24 cellular contexts compared by ENCODE assay signal in genomic region chr1:202272446-202272845, GRCh38.
A peak's percentile ranks its signal among the peaks of the same experiment; 100 is the strongest.
DNase-seq lines count a peak whose midpoint lies in the region; ATAC-seq and TF ChIP-seq lines count a peak whose summit lies in the region.
"Had no signal": no experiment of that assay in that cellular context is flagged by ENCODE, and none has a peak within 500 bp of the region (broad histone marks: within the 10 kb centered on the region; RNA-seq: fewer than 3 reads in every experiment).

No MANE protein-coding gene starts in this region.

- H3K79me2 ChIP-seq in H9 (ENCODE audit: insufficient read depth, low read length) = no peaks in the 10 kb centered on the region

- no peak overlapping the region for H3K18ac ChIP-seq in H9 (ENCODE audit: insufficient read length, low read depth, low read length)

- TF ChIP-seq CTCF in H9 (conservative IDR thresholded peaks at IDR 0.05) (no peak), breast epithelium (IDR thresholded peaks at IDR 0.05) (no peak), mucosa of descending colon (IDR thresholded peaks at IDR 0.05) (no peak)

- no peaks in the 10 kb centered on the region for H3K4me1 ChIP-seq in H9 (ENCODE audit: insufficient read depth, low read length)
- H3K4me1 ChIP-seq in breast epithelium = no peaks in the 10 kb centered on the region
- no peaks in the 10 kb centered on the region for H3K4me1 ChIP-seq in mucosa of descending colon (ENCODE audit: low read depth)
- H3K4me1 ChIP-seq: A549, SJSA1 had no signal

- H3K56ac ChIP-seq in H9 (ENCODE audit: insufficient read length, low read depth, low read length) = no peak overlapping the region

- H4K5ac ChIP-seq in H9 (ENCODE audit: insufficient read length, low read depth, low read length) = no peak overlapping the region

- no peaks in the 10 kb centered on the region for H3K9me3 Mint-ChIP-seq in H9
- H3K9me3 Mint-ChIP-seq: CD4-positive, alpha-beta T cell had no signal

- peaks cover 2 to 3% of the 10 kb centered on the region in 2 experiments; a peak in 2 of 4 replicates for H3K4me1 Mint-ChIP-seq in H9

- no peak overlapping the region for H3K4me3 Mint-ChIP-seq in H9
- H3K4me3 Mint-ChIP-seq: CD4-positive, alpha-beta T cell had no signal

- H3K27ac ChIP-seq in H9 (ENCODE audit: insufficient read length, low read depth, low read length) (no peak overlapping the region), breast epithelium (no peak overlapping the region)
- H3K27ac ChIP-seq: A549; BLaER1 treated with 17β-estradiol and CSF1 and Interleukin-3, amounts not matched to agents 10 nM and 100 nM; HL-60; SJSA1 had no signal

- no peaks in the 10 kb centered on the region; a peak in 1 of 7 replicates for H3K36me3 Mint-ChIP-seq in H9 (ENCODE audit: insufficient read depth in 1 of 3, low read depth in 3 of 3)

- H4K20me1 ChIP-seq in H9 (ENCODE audit: control insufficient read depth, insufficient read depth, insufficient read length) = no peaks in the 10 kb centered on the region
- H4K20me1 ChIP-seq: BLaER1 treated with 17β-estradiol and CSF1 and Interleukin-3, amounts not matched to agents 10 nM and 100 nM had no signal

- H2BK120ac ChIP-seq in H9 (ENCODE audit: low read depth, low read length, poor library complexity, severe bottlenecking) = no peak overlapping the region

- DNase-seq in DMS79 (lab: John Stamatoyannopoulos, UW) = peak; percentile 20
- peak; percentile 11 for DNase-seq in H9
- DNase-seq in activated CD8-positive, alpha-beta memory T cell treated with anti-CD3 and anti-CD28 coated beads, Interleukin-2, amount 50 U/mL, for 48 hours = peak; percentile 39
- peak; percentile 78 for DNase-seq in mesenteric fat pad (ENCODE audit: low spot score)
- DNase-seq in breast epithelium (ENCODE audit: low spot score in 2 of 2) = no peak
- no peak for DNase-seq in mucosa of descending colon
- DNase-seq: AML-193; CD4-positive, alpha-beta T cell; DMS53; EL; GDM1; NCI-H1048; NCI-H1694; NCI-H2081 treated with DMSO at 0.1 percent for 48 hours; NCI-H446; NCI-H524 treated with DMSO at 0.1 percent for 48 hours; NCI-H774 had no signal

- H2BK5ac ChIP-seq in H9 (ENCODE audit: insufficient read length, low read length) = no peak overlapping the region

- H2BK12ac ChIP-seq in H9 (ENCODE audit: insufficient read length, low read depth, low read length) = no peak overlapping the region

- H4K8ac ChIP-seq in H9 (replicated peaks; ENCODE audit: insufficient read length, low read depth, low read length) = no peak overlapping the region

- H3K9me3 ChIP-seq in H9 (ENCODE audit: control insufficient read depth, low read depth, low read length) = no peaks in the 10 kb centered on the region
- no peaks in the 10 kb centered on the region for H3K9me3 ChIP-seq in breast epithelium
- no peaks in the 10 kb centered on the region for H3K9me3 ChIP-seq in mucosa of descending colon
- H3K9me3 ChIP-seq: A549; BLaER1 treated with 17β-estradiol and CSF1 and Interleukin-3, amounts not matched to agents 10 nM and 100 nM; SJSA1 had no signal

- no peak overlapping the region for H2BK20ac ChIP-seq in H9 (ENCODE audit: low read depth, low read length, poor library complexity, severe bottlenecking)

- H3K4me3 ChIP-seq in breast epithelium = no peak overlapping the region
- no peak overlapping the region for H3K4me3 ChIP-seq in mucosa of descending colon
- H3K4me3 ChIP-seq: A549; BLaER1 treated with 17β-estradiol and CSF1 and Interleukin-3, amounts not matched to agents 10 nM and 100 nM; GM12878; SJSA1 had no signal

- H3K36me3 ChIP-seq in breast epithelium = no peaks in the 10 kb centered on the region
- H3K36me3 ChIP-seq in mucosa of descending colon (ENCODE audit: low read depth) = no peaks in the 10 kb centered on the region
- H3K36me3 ChIP-seq: SJSA1 had no signal

- no peak overlapping the region for H2AFZ ChIP-seq in H9 (ENCODE audit: low read length)

- H3K23ac ChIP-seq in H9 (ENCODE audit: insufficient read length, low read depth, low read length) = no peak overlapping the region

- no peaks in the 10 kb centered on the region for H3K79me1 ChIP-seq in H9 (ENCODE audit: insufficient read depth, low read depth, low read length, poor library complexity, severe bottlenecking)

- no peak overlapping the region; the same call in 1 of the 2 replicates for H3K14ac ChIP-seq in H9 (ENCODE audit: insufficient read depth, low read length)

- no peaks in the 10 kb centered on the region for H3K27me3 ChIP-seq in H9 (ENCODE audit: insufficient read depth, low read length)
- no peaks in the 10 kb centered on the region for H3K27me3 ChIP-seq in breast epithelium
- H3K27me3 ChIP-seq: BLaER1 treated with 17β-estradiol and CSF1 and Interleukin-3, amounts not matched to agents 10 nM and 100 nM; SJSA1 had no signal

- no peak overlapping the region for H3K4ac ChIP-seq in H9 (ENCODE audit: low read depth, low read length)

- intact Hi-C loops in breast epithelium (cut with DNase I; ENCODE audit: low total_unique reads) (no loop called here), mucosa of descending colon (cut with DNase I, micrococcal nuclease) (no loop called here)

- H3K4me2 ChIP-seq in H9 (ENCODE audit: insufficient read depth, insufficient read length, low read length) = no peak overlapping the region
- H3K4me2 ChIP-seq: A549 had no signal

- WGBS in H9 (ENCODE audit: extremely low coverage, insufficient read length, low lambda C conversion rate) = no CpG with 5 or more reads among the region's 5 CpGs

- no peaks in the 10 kb centered on the region for H3K23me2 ChIP-seq in H9 (ENCODE audit: insufficient read length, low read depth, low read length, poor library complexity, severe bottlenecking)

- H4K91ac ChIP-seq in H9 (ENCODE audit: insufficient read length, low read depth, low read length) = no peak overlapping the region

- no peak overlapping the region for H2AK5ac ChIP-seq in H9 (ENCODE audit: insufficient read length, low read length)

- no peak overlapping the region for H2BK15ac ChIP-seq in H9 (ENCODE audit: low read depth, low read length)

- H3K27me3 Mint-ChIP-seq in H9 (ENCODE audit: low read depth) = peaks cover 4% of the 10 kb centered on the region

- H3K27ac Mint-ChIP-seq in H9 = no peak overlapping the region
- H3K27ac Mint-ChIP-seq: CD4-positive, alpha-beta T cell had no signal

- H3K9ac ChIP-seq in H9 (ENCODE audit: extremely low read depth, insufficient read length, low read length) = no peak overlapping the region
- H3K9ac ChIP-seq: BLaER1 treated with 17β-estradiol and CSF1 and Interleukin-3, amounts not matched to agents 10 nM and 100 nM had no signal

- ATAC-seq in mucosa of descending colon (no peak), esophagus mucosa (no peak)
- ATAC-seq: A549, GM12878, Right ventricle myocardium inferior had no signal

- no peak overlapping the region for H3T11ph ChIP-seq in H9 (ENCODE audit: low read length)

- TF ChIP-seq POLR2A in breast epithelium (IDR thresholded peaks at IDR 0.05) = no peak

Comparison
In these comparisons a context has a peak if more than half of its experiments do, and no peak if none do; other contexts are left out.
1. DNase-seq: peak in DMS79 (single experiment), H9 (single experiment), activated CD8-positive, alpha-beta memory T cell treated with anti-CD3 and anti-CD28 coated beads, Interleukin-2, amount 50 U/mL, for 48 hours (single experiment) and mesenteric fat pad (single experiment); none in breast epithelium (0 of 2) and mucosa of descending colon (0 of 3).